ENCODE assay signal across 12 cellular contexts in the genomic region with DNA sequence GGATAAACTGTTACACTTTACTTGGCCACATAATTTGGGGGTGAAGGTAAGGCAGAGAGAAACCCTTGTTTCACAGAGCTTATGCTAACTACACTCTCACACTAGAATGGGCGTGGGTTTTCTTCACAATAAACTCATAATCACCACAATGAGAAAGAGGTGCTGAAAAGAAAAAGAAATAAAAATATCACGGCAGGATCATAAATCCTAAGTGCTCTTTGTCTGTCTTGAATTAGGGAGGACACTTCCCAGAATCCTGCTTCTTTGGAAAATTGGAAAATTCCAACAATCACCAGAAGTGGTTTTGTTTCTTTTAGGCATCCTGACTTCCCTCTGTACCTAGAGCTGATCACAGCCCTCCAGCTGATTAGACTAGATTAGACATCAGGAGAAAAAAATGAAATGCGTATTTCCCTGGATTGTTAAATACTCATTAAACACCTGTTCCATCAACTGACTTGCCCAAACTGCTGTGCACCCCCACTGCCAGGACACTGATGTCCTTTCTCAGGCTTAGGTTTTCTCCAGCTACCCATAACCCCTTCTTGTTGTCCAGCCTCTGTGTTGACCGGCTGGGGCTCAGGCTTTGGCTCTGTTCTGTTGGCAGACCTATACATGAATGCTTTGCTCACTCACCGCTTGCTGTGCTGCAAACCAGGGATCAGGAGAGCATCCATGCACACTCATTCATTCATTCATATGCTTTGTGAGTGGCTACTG. TPM values are rescaled to one million over a fixed set of nuclear protein-coding genes. Genes with fewer than 3 reads are reported as not detected.
DNase-seq lines count a peak whose midpoint lies in the region; FAIRE-seq and TF ChIP-seq lines count a peak whose summit lies in the region.
"Had no signal": no experiment of that assay in that cellular context is flagged by ENCODE, and none has a peak within 500 bp of the region (broad histone marks: within the 10 kb centered on the region; RNA-seq: fewer than 3 reads in every experiment).

No MANE protein-coding gene starts in this region.

- peak overlapping the region; percentile 18 for H2AFZ ChIP-seq in endothelial cell of umbilical vein (ENCODE audit: low read depth, low read length)

- no TSS peak for BruUV-seq in endothelial cell of umbilical vein (replicated peaks; lab: Mats Ljungman, UMichigan)

- no peak for TF ChIP-seq POLR2A in endothelial cell of umbilical vein (IDR thresholded peaks at IDR 0.05; ENCODE audit: low read depth, low read length)
- TF ChIP-seq POLR2A in uterus (IDR thresholded peaks at IDR 0.05): no peak
- no peak for TF ChIP-seq POLR2A in tibial nerve (IDR thresholded peaks at IDR 0.05)
- no peak for TF ChIP-seq POLR2A in ovary (IDR thresholded peaks at IDR 0.05)

- no peak for DNase-seq in left ventricle myocardium inferior
- DNase-seq in cardiac septum (ENCODE audit: low spot score): no peak
- DNase-seq in endothelial cell of umbilical vein (ENCODE audit: low read depth, low spot score): peak; percentile 90
- DNase-seq in uterus: no peak
- DNase-seq in tibial nerve (ENCODE audit: low spot score in 2 of 2): no peak
- DNase-seq in ovary: no peak
- DNase-seq: CD8-positive, alpha-beta memory T cell; SIG-M5 had no signal

- FAIRE-seq in endothelial cell of umbilical vein (lab: Jason Lieb, UNC): no peak
- FAIRE-seq: RCC 7860 had no signal

- no peak for TF ChIP-seq CTCF in left ventricle myocardium inferior (IDR thresholded peaks at IDR 0.05; ENCODE audit: borderline replicate concordance)
- TF ChIP-seq CTCF in VCaP (conservative IDR thresholded peaks at IDR 0.05): no peak
- no peak for TF ChIP-seq CTCF in endothelial cell of umbilical vein (IDR thresholded peaks at IDR 0.05; ENCODE audit: extremely low read depth in 1 of 2, insufficient read depth in 1 of 2, low read depth in 1 of 2, low read length in 2 of 2)
- no peak for TF ChIP-seq CTCF in uterus (IDR thresholded peaks at IDR 0.05)
- no peak for TF ChIP-seq CTCF in tibial nerve (IDR thresholded peaks at IDR 0.05)
- TF ChIP-seq CTCF in ovary (IDR thresholded peaks at IDR 0.05): no peak

- H3K9me1 ChIP-seq in endothelial cell of umbilical vein (replicated peaks; ENCODE audit: control insufficient read depth, extremely low read depth, insufficient read depth, low read length): no peaks in the 10 kb centered on the region

- H3K27ac ChIP-seq in left ventricle myocardium inferior (replicated peaks): peak overlapping the region; percentile 68
- H3K27ac ChIP-seq in VCaP: peak overlapping the region; percentile 63
- H3K27ac ChIP-seq in endothelial cell of umbilical vein (ENCODE audit: insufficient read depth, low read depth, low read length): peak overlapping the region; percentile 63
- H3K27ac ChIP-seq in uterus: peak overlapping the region; percentile 34 to 72
- H3K27ac ChIP-seq in tibial nerve: no peak overlapping the region
- H3K27ac ChIP-seq in ovary: no peak overlapping the region

- peak overlapping the region; percentile 37 for H3K9ac ChIP-seq in endothelial cell of umbilical vein (replicated peaks; ENCODE audit: extremely low read depth, insufficient read depth, low read length)

- intact Hi-C loops in left ventricle myocardium inferior (cut with micrococcal nuclease): no loop called here
- intact Hi-C loops in cardiac septum (cut with DNase I): no loop called here
- intact Hi-C loops in endothelial cell of umbilical vein (cut with micrococcal nuclease): no loop called here
- intact Hi-C loops in uterus (cut with DNase I; ENCODE audit: low total_unique reads): no loop called here
- intact Hi-C loops in ovary (cut with DNase I): no loop called here

- no peak overlapping the region for H3K4me3 ChIP-seq in left ventricle myocardium inferior
- no peak overlapping the region for H3K4me3 ChIP-seq in endothelial cell of umbilical vein (replicated peaks in 1 of 3; ENCODE audit: insufficient read depth in 1 of 3, low read depth in 1 of 3, low read length in 3 of 3)
- H3K4me3 ChIP-seq in uterus: no peak overlapping the region
- H3K4me3 ChIP-seq in tibial nerve: no peak overlapping the region
- H3K4me3 ChIP-seq in ovary: no peak overlapping the region

- no peaks in the 10 kb centered on the region for H4K20me1 ChIP-seq in endothelial cell of umbilical vein (replicated peaks; ENCODE audit: control insufficient read depth, extremely low read depth, insufficient read depth, low read length)

- H3K9me3 ChIP-seq in left ventricle myocardium inferior (replicated peaks) (no peaks in the 10 kb centered on the region), endothelial cell of umbilical vein (replicated peaks; ENCODE audit: control insufficient read depth, insufficient read depth, low read length) (no peaks in the 10 kb centered on the region), uterus (no peaks in the 10 kb centered on the region), tibial nerve (no peaks in the 10 kb centered on the region), ovary (no peaks in the 10 kb centered on the region)

- no peaks in the 10 kb centered on the region for H3K27me3 ChIP-seq in left ventricle myocardium inferior (ENCODE audit: low read depth)
- H3K27me3 ChIP-seq in endothelial cell of umbilical vein (ENCODE audit: control insufficient read depth in 2 of 2, insufficient read depth in 2 of 2, low read length in 2 of 2): no peaks in the 10 kb centered on the region
- no peaks in the 10 kb centered on the region for H3K27me3 ChIP-seq in uterus
- H3K27me3 ChIP-seq in tibial nerve: no peaks in the 10 kb centered on the region
- H3K27me3 ChIP-seq in ovary: no peaks in the 10 kb centered on the region

- H3K79me2 ChIP-seq in endothelial cell of umbilical vein (ENCODE audit: control insufficient read depth, insufficient read depth, low read length): no peaks in the 10 kb centered on the region

- peaks cover 15% of the 10 kb centered on the region for H3K36me3 ChIP-seq in left ventricle myocardium inferior
- no peaks in the 10 kb centered on the region for H3K36me3 ChIP-seq in endothelial cell of umbilical vein (ENCODE audit: control insufficient read depth in 2 of 2, extremely low read depth in 1 of 2, insufficient read depth in 2 of 2, low read length in 2 of 2)
- H3K36me3 ChIP-seq in uterus: no peaks in the 10 kb centered on the region
- H3K36me3 ChIP-seq in tibial nerve: peaks cover 0 to 40% (median 0%) of the 10 kb centered on the region in 3 donors
- no peaks in the 10 kb centered on the region for H3K36me3 ChIP-seq in ovary

- H3K4me1 ChIP-seq in left ventricle myocardium inferior: peaks cover 34% of the 10 kb centered on the region
- peaks cover 34% of the 10 kb centered on the region for H3K4me1 ChIP-seq in endothelial cell of umbilical vein (ENCODE audit: control insufficient read depth, extremely low read depth, insufficient read depth, low read length)
- peaks cover 0 to 2% of the 10 kb centered on the region in 2 donors for H3K4me1 ChIP-seq in uterus
- peaks cover 0 to 11% (median 0%) of the 10 kb centered on the region in 4 donors for H3K4me1 ChIP-seq in tibial nerve
- H3K4me1 ChIP-seq in ovary (ENCODE audit: insufficient read depth): peaks cover 11% of the 10 kb centered on the region

- WGBS in tibial nerve, 2 donors: 78 to 83% methylated on average over 5 of the region's 5 CpGs
- 63 to 85% (median 84%) methylated on average over 5 of the region's 5 CpGs for WGBS in ovary, 3 donors

- dilution Hi-C loops in endothelial cell of umbilical vein (cut with MboI; ENCODE audit: extremely low pct_ligation_motif_present, low sequenced_read_pairs): no loop called here

- peak overlapping the region; percentile 37 for H3K4me2 ChIP-seq in endothelial cell of umbilical vein (ENCODE audit: insufficient read depth, low read length)

- POLR2A ChIA-PET in endothelial cell of umbilical vein (lab: Charles Lee): interaction anchor here (1.3 kb wide), 1 partner anchor 11 kb away, joined by 3 read pairs; no protein-coding TSS in a partner anchor

- TF ChIP-seq EP300 in tibial nerve (IDR thresholded peaks at IDR 0.05) (no peak), ovary (IDR thresholded peaks at IDR 0.05) (no peak)

- CTCF ChIA-PET in endothelial cell of umbilical vein (lab: Charles Lee): interaction anchor here (2.8 to 2.9 kb wide), 2 partner anchors 19 to 87 kb away, joined by 14 to 15 read pairs; no protein-coding TSS in a partner anchor

TF ChIP-seq in endothelial cell of umbilical vein, 7 proteins besides CTCF, POLR2A, EP300 and RAD21:
- TF ChIP-seq POLR2AphosphoS5 (IDR thresholded peaks at IDR 0.05; ENCODE audit: insufficient read depth, low read depth, low read length): no peak

RNA-seq across cellular contexts. Expression of gene ACKR4, which starts 41.6 kb away (rescaled TPM):
- total RNA-seq in left ventricle myocardium inferior (5.2 TPM), cardiac septum (1.6 TPM), endothelial cell of umbilical vein (1.4 and 3.2 TPM in 2 replicates), uterus (1 to 10 TPM; 2.0 to 4.7 (median 4.4) TPM), tibial nerve (1 to 10 TPM in 1 of 4 donors, under 1 TPM in 2, not detected in 1; 0.22 to 1.0 (median 0.59) TPM), ovary (1 to 10 TPM in 2 of 7 donors, under 1 TPM in 5; 0.17 to 1.1 (median 0.28) TPM)
- polyA plus RNA-seq in endothelial cell of umbilical vein (13.5 and 14.3 TPM in 2 replicates), ovary (1 to 10 TPM in 1 of 2 donors, under 1 TPM in 1; 0.30 to 5.4 TPM)
- 8.0 and 11.9 TPM in 2 replicates for polyA plus RNA-seq in endothelial cell of umbilical vein (2011; cell fraction: cytosol; rRNA removed)
- polyA plus RNA-seq in endothelial cell of umbilical vein (2011; cell fraction: nucleus; rRNA removed): 3.8 and 4.9 TPM in 2 replicates
- 1.1 and 1.2 TPM in 2 replicates for polyA plus RNA-seq in endothelial cell of umbilical vein (2012)
- polyA minus RNA-seq in endothelial cell of umbilical vein: 11.7 and 14.2 TPM in 2 replicates
- polyA minus RNA-seq in endothelial cell of umbilical vein (2011; cell fraction: cytosol; rRNA and poly(A)+ RNA removed): not detected
- polyA minus RNA-seq in endothelial cell of umbilical vein (2011; cell fraction: nucleus; rRNA and poly(A)+ RNA removed): 4.5 and 6.7 TPM in 2 replicates
- total RNA-seq: CD8-positive, alpha-beta memory T cell; H4; LHCN-M2 had no signal
- polyA plus RNA-seq: CD8-positive, alpha-beta memory T cell had no signal

Comparison
In these comparisons a context has a peak if more than half of its experiments do, and no peak if none do; other contexts are left out.
1. H3K27ac ChIP-seq: peak in left ventricle myocardium inferior (single experiment), VCaP (single experiment), endothelial cell of umbilical vein (single experiment) and uterus (2 of 2); none in tibial nerve (0 of 4) and ovary (0 of 2).